1 cellular context compared by ENCODE assay signal in genomic region chr4:1718095-1718850, GRCh38.
TF ChIP-seq lines count a peak whose summit lies in the region.

No MANE protein-coding gene starts in this region.

TF ChIP-seq in WTC11, 78 proteins besides CTCF, POLR2A, EP300 and RAD21 (continued from another document):
- TF ChIP-seq TEAD1 (CRISPR knock-in tag; IDR thresholded peaks at IDR 0.05) = no peak
- TF ChIP-seq ZNF512 (CRISPR knock-in tag; IDR thresholded peaks at IDR 0.05; ENCODE audit: borderline replicate concordance) = no peak
- no peak for TF ChIP-seq NFATC4 (CRISPR knock-in tag; IDR thresholded peaks at IDR 0.05)
- TF ChIP-seq GABPB1 (CRISPR knock-in tag; IDR thresholded peaks at IDR 0.05) = no peak
- no peak for TF ChIP-seq IRF2 (CRISPR knock-in tag; IDR thresholded peaks at IDR 0.05; ENCODE audit: borderline replicate concordance, low read depth)
